Comparison of ENCODE assay signal across 14 cellular contexts in the genomic region with DNA sequence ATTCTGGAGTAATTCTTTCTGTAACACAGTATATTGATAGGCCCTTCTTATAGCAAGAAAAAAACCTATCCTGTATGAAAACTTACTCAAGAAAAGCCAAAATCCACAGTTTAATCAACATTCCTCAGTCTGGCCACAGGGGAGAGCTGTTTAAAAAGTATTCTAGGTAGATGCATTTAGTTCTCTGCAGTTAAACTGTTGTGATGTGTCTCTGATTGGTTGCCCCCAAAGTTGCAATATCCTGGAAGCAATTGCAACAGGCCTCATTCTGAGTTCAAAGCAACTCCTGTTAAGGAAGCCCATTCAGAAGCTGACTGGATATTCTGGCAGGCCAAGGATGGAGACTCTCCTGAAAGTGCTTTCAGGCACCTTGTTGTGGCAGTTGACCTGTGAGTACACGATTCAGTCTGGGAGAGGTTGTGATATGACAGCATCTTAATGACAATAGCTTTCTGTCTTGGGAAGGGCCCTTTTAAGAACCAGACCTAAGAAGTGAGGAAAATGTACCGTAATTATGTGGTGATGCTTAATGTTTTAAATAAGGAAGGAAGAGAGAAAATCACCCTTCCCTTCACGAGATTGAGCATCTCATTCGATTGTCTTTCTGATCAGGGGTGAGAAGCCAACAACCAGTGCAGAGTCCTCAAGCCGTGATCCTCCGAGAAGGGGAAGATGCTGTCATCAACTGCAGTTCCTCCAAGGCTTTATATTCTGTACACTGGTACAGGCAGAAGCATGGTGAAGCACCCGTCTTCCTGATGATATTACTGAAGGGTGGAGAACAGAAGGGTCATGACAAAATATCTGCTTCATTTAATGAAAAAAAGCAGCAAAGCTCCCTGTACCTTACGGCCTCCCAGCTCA.
DNase-seq lines count a peak whose midpoint lies in the region; ATAC-seq and TF ChIP-seq lines count a peak whose summit lies in the region.
"Had no signal": no experiment of that assay in that cellular context is flagged by ENCODE, and none has a peak within 500 bp of the region (broad histone marks: within the 10 kb centered on the region; RNA-seq: fewer than 3 reads in every experiment).

No MANE protein-coding gene starts in this region.

- H3K4me3 ChIP-seq in PC-3 (ENCODE audit: low read length) (no peak overlapping the region), choroid plexus epithelial cell (ENCODE audit: low read depth, low read length) (no peak overlapping the region)
- H3K4me3 ChIP-seq: thoracic aorta had no signal

- H3K4me1 ChIP-seq in PC-3 (ENCODE audit: insufficient read depth, low read length) = peaks cover 15% of the 10 kb centered on the region

- no peaks in the 10 kb centered on the region for H3K27me3 Mint-ChIP-seq in activated CD8-positive, alpha-beta memory T cell treated with anti-CD3 and anti-CD28 coated beads, Interleukin-2, amount 10 ng/mL, durations not matched to agents 7 days and 5 days
- no peaks in the 10 kb centered on the region for H3K27me3 Mint-ChIP-seq in naive thymus-derived CD8-positive, alpha-beta T cell
- H3K27me3 Mint-ChIP-seq in nephron progenitor cell (ENCODE audit: low read depth, poor library complexity) = peaks cover 7% of the 10 kb centered on the region

- no peaks in the 10 kb centered on the region for H3K9me3 ChIP-seq in PC-3 (ENCODE audit: low read length)
- H3K9me3 ChIP-seq: thoracic aorta had no signal

- CTCF ChIA-PET in activated CD8-positive, alpha-beta memory T cell treated with anti-CD3 and anti-CD28 coated beads, Interleukin-2, amount 10 ng/mL, durations not matched to agents 7 days and 5 days (lab: Charles Lee) = interaction anchor here (1.2 to 1.3 kb wide), 2 partner anchors 54 to 70 kb away, joined by 3 to 5 read pairs; no protein-coding TSS in a partner anchor
- CTCF ChIA-PET in PC-3 (lab: Charles Lee) = interaction anchor here (0.7 to 1.1 kb wide), 2 partner anchors 11 to 32 kb away, joined by 3 read pairs; no protein-coding TSS in a partner anchor

- H3K27ac ChIP-seq in PC-3 (ENCODE audit: low read length) = no peak overlapping the region
- H3K27ac ChIP-seq: thoracic aorta had no signal

- H3F3A ChIP-seq in PC-3 (ENCODE audit: low read length, unreplicated experiment) = no peaks in the 10 kb centered on the region

- POLR2A ChIA-PET in PC-3 (lab: Charles Lee; ENCODE audit: unreplicated experiment) = no interaction called here
- POLR2A ChIA-PET in naive thymus-derived CD8-positive, alpha-beta T cell (lab: Charles Lee) = interaction anchor here (0.9 to 1.0 kb wide), 3 partner anchors 33 to 388 kb away, joined by 3 to 4 read pairs (median 3); no protein-coding TSS in a partner anchor

- H3K4me1 Mint-ChIP-seq in activated CD8-positive, alpha-beta memory T cell treated with anti-CD3 and anti-CD28 coated beads, Interleukin-2, amount 10 ng/mL, durations not matched to agents 7 days and 5 days = peaks cover under 1% of the 10 kb centered on the region
- peaks cover 0 to 5% (median 0%) of the 10 kb centered on the region in 4 donors for H3K4me1 Mint-ChIP-seq in naive thymus-derived CD8-positive, alpha-beta T cell
- peaks cover 7% of the 10 kb centered on the region for H3K4me1 Mint-ChIP-seq in nephron progenitor cell
- H3K4me1 Mint-ChIP-seq: activated B cell treated with CpG ODN at 0.5 μM for 24 hours had no signal

- H3K36me3 Mint-ChIP-seq in activated CD8-positive, alpha-beta memory T cell treated with anti-CD3 and anti-CD28 coated beads, Interleukin-2, amount 10 ng/mL, durations not matched to agents 7 days and 5 days = peaks cover 2% of the 10 kb centered on the region
- H3K36me3 Mint-ChIP-seq in naive thymus-derived CD8-positive, alpha-beta T cell = peaks cover 0 to 6% (median 2%) of the 10 kb centered on the region in 3 donors
- H3K36me3 Mint-ChIP-seq in nephron progenitor cell (ENCODE audit: low read depth) = no peaks in the 10 kb centered on the region

- H3K9me2 ChIP-seq in PC-3 (replicated peaks; ENCODE audit: low read length) = no peaks in the 10 kb centered on the region

- H3K27ac Mint-ChIP-seq in activated CD8-positive, alpha-beta memory T cell treated with anti-CD3 and anti-CD28 coated beads, Interleukin-2, amount 10 ng/mL, durations not matched to agents 7 days and 5 days = peak overlapping the region; percentile 86
- H3K27ac Mint-ChIP-seq in naive thymus-derived CD8-positive, alpha-beta T cell = peak overlapping the region; percentile 43 to 96 (median 91)
- no peak overlapping the region for H3K27ac Mint-ChIP-seq in nephron progenitor cell
- H3K27ac Mint-ChIP-seq: activated B cell treated with CpG ODN at 0.5 μM for 24 hours had no signal

- peak overlapping the region; percentile 79 for H3K4me3 Mint-ChIP-seq in activated CD8-positive, alpha-beta memory T cell treated with anti-CD3 and anti-CD28 coated beads, Interleukin-2, amount 10 ng/mL, durations not matched to agents 7 days and 5 days
- H3K4me3 Mint-ChIP-seq in naive thymus-derived CD8-positive, alpha-beta T cell = peak overlapping the region; percentile 67 to 92 (median 84)
- no peak overlapping the region for H3K4me3 Mint-ChIP-seq in nephron progenitor cell
- H3K4me3 Mint-ChIP-seq: activated B cell treated with CpG ODN at 0.5 μM for 24 hours had no signal

- H4K20me1 ChIP-seq in PC-3 (ENCODE audit: low read length) = no peaks in the 10 kb centered on the region

- peak; percentile 51 for ATAC-seq in activated CD8-positive, alpha-beta memory T cell treated with anti-CD3 and anti-CD28 coated beads, Interleukin-2, amount 10 ng/mL, durations not matched to agents 7 days and 5 days
- ATAC-seq in PC-3 = no peak
- peak; percentile 72 to 79 for ATAC-seq in naive thymus-derived CD8-positive, alpha-beta T cell

- H3K4me2 ChIP-seq in PC-3 (ENCODE audit: low read length) = no peak overlapping the region

- H3K27me3 ChIP-seq in PC-3 (ENCODE audit: low read length) = 0 out of 2 replicates have a peak, but pooled peaks cover 3% of the 10 kb centered on the region

- no peak overlapping the region for H3K9ac ChIP-seq in PC-3 (ENCODE audit: low read length)

- H2AFZ ChIP-seq in PC-3 (ENCODE audit: low read length) = no peak overlapping the region

- H3K79me2 ChIP-seq in PC-3 (ENCODE audit: low read length) = no peaks in the 10 kb centered on the region

- TF ChIP-seq CTCF in PC-3 (conservative IDR thresholded peaks at IDR 0.05; ENCODE audit: low read depth, low read length) (no peak; the same call in 1 of the 2 replicates), choroid plexus epithelial cell (conservative IDR thresholded peaks at IDR 0.05; ENCODE audit: low read depth, low read length) (peak; percentile 28), nephron progenitor cell (IDR thresholded peaks at IDR 0.05) (no peak)

- no peak for DNase-seq in activated CD8-positive, alpha-beta memory T cell treated with anti-CD3 and anti-CD28 coated beads, Interleukin-2, amount 10 ng/mL, durations not matched to agents 7 days and 5 days
- no peak for DNase-seq in activated CD8-positive, alpha-beta memory T cell treated with anti-CD3 and anti-CD28 coated beads, Interleukin-2, amount 50 U/mL, for 4 hours
- DNase-seq in PC-3 (peak; percentile 21), choroid plexus epithelial cell (ENCODE audit: low read depth) (peak; percentile 65), HPDE6-E6E7 (ENCODE audit: extremely low spot score) (no peak), nephron progenitor cell (no peak)
- DNase-seq in naive thymus-derived CD8-positive, alpha-beta T cell = peak in 4 of 10 donors; percentile 3 to 37 (median 23)
- DNase-seq in activated effector memory CD4-positive, alpha-beta T cell treated with Interleukin-2 at 50 U/mL for 16 hours = no peak
- DNase-seq: activated B cell treated with CpG ODN at 0.5 μM for 24 hours, amniotic stem cell, EL, hippocampal formation, NCI-H345 had no signal

- no TSS peak for BruUV-seq in PC-3 (replicated peaks; lab: Mats Ljungman, UMichigan)

- intact Hi-C loops in PC-3 (cut with micrococcal nuclease) = no loop called here

- no peaks in the 10 kb centered on the region for H3K9me3 Mint-ChIP-seq in activated CD8-positive, alpha-beta memory T cell treated with anti-CD3 and anti-CD28 coated beads, Interleukin-2, amount 10 ng/mL, durations not matched to agents 7 days and 5 days (ENCODE audit: low read depth)
- no peaks in the 10 kb centered on the region for H3K9me3 Mint-ChIP-seq in naive thymus-derived CD8-positive, alpha-beta T cell
- H3K9me3 Mint-ChIP-seq in nephron progenitor cell = no peaks in the 10 kb centered on the region
- H3K9me3 Mint-ChIP-seq: activated B cell treated with CpG ODN at 0.5 μM for 24 hours had no signal

- H3K36me3 ChIP-seq in PC-3 (ENCODE audit: low read depth, low read length) = no peaks in the 10 kb centered on the region
- H3K36me3 ChIP-seq: thoracic aorta had no signal

Comparison
In these comparisons a context has a peak if more than half of its experiments do, and no peak if none do; other contexts are left out.
1. DNase-seq: peak in PC-3 (single experiment) and choroid plexus epithelial cell (single experiment); none in activated CD8-positive, alpha-beta memory T cell treated with anti-CD3 and anti-CD28 coated beads, Interleukin-2, amount 10 ng/mL, durations not matched to agents 7 days and 5 days (single experiment), activated CD8-positive, alpha-beta memory T cell treated with anti-CD3 and anti-CD28 coated beads, Interleukin-2, amount 50 U/mL, for 4 hours (single experiment), HPDE6-E6E7 (single experiment), activated effector memory CD4-positive, alpha-beta T cell treated with Interleukin-2 at 50 U/mL for 16 hours (single experiment) and nephron progenitor cell (single experiment).